ENCODE assay signal across 8 cellular contexts in the genomic region with DNA sequence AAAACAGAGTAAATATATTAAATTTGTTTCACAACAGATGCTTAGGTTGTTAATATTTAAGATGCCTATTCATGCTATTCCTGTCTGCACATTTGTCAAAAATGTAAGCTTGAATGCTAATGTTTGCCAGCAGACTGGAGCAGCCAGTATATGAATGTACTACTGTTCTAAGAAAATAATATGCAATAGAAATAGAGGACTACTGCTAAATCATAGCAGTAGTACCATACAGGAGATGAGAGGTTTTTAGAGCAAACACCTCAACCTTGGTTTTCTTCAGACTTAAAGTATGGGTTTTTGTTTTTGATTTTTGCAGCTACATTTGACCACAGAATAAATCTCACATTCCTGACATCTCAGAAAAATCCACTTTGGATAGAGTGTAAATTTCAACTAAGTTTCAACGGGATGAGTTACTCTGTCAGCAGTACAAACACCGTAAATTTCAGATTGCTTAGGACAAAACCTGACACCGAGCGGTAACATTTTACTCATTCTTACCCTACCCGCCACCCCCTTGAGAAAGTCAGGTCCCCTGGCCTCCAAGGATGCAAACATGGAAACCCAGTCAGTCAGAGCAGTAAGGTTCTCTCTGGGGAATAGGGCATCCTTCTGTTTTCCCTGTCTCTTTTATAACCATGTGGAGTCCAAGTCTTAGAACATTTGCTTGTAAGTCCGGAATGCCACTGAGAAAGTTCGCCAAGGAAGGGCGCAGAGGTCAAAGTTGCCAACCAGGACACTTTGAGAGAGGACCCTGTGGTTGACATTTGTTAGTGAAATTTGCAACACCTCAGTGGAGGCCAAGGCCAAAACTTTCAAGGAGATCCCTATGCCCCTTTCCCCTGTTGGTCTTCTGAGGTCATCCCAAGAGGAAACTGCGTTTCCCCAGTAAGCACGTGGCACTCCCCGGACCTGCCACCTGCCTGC. TPM values are rescaled to one million over a fixed set of nuclear protein-coding genes. Genes with fewer than 3 reads are reported as not detected.
A peak's percentile ranks its signal among the peaks of the same experiment; 100 is the strongest.
DNase-seq lines count a peak whose midpoint lies in the region; ATAC-seq and TF ChIP-seq lines count a peak whose summit lies in the region.

No MANE protein-coding gene starts in this region.

- POLR2A ChIA-PET in CD4-positive, alpha-beta T cell (lab: Charles Lee): interaction anchor here (1.5 to 10.4 kb wide), 5 partner anchors 12 to 344 kb away, joined by 4 to 152 read pairs (median 7); a partner anchor contains a TSS

- peak overlapping the region; percentile 86 for H3K27ac ChIP-seq in CD4-positive, alpha-beta T cell (ENCODE audit: low read depth, low read length)
- peak overlapping the region; percentile 87 for H3K27ac ChIP-seq in KOPT-K1 (ENCODE audit: low read depth, low read length, poor library complexity, severe bottlenecking)
- H3K27ac ChIP-seq in dorsolateral prefrontal cortex: peak overlapping the region in 26 of 59 donors; percentile 2 to 80 (median 49)

- peak overlapping the region; percentile 46 to 77 (median 64) for H3K4me3 ChIP-seq in dorsolateral prefrontal cortex

- peaks cover 62% of the 10 kb centered on the region for H3K36me3 Mint-ChIP-seq in CD4-positive, alpha-beta T cell (ENCODE audit: low read depth)
- no peaks in the 10 kb centered on the region for H3K36me3 Mint-ChIP-seq in osteocyte (ENCODE audit: unreplicated experiment)

- peak in 1 of 10 experiments; percentile 8 for DNase-seq in CD4-positive, alpha-beta T cell
- DNase-seq in dorsolateral prefrontal cortex (no peak), osteocyte (ENCODE audit: extremely low spot score, unreplicated experiment) (no peak), COLO829 (ENCODE audit: low spot score) (no peak), DMS153 (lab: John Stamatoyannopoulos, UW) (no peak), NCI-H2107 treated with DMSO at 0.1 percent for 48 hours (lab: John Stamatoyannopoulos, UW; ENCODE audit: unreplicated experiment) (no peak)

- H3K4me3 Mint-ChIP-seq in CD4-positive, alpha-beta T cell: peak overlapping the region; percentile 96
- peak overlapping the region; percentile 76 for H3K4me3 Mint-ChIP-seq in osteocyte (ENCODE audit: unreplicated experiment)

- intact Hi-C loops in CD4-positive, alpha-beta T cell (cut with DNase I, micrococcal nuclease): loop anchor here (5.0 kb wide), 2 partner anchors 36 to 46 kb away; no protein-coding TSS in a partner anchor
- intact Hi-C loops in dorsolateral prefrontal cortex (cut with DNase I): loop anchor here in 1 of 2 donors (10.0 kb wide), 1 partner anchor 542 kb away; no protein-coding TSS in a partner anchor

- TF ChIP-seq CTCF in CD4-positive, alpha-beta T cell (IDR thresholded peaks at IDR 0.05): no peak
- TF ChIP-seq CTCF in dorsolateral prefrontal cortex (IDR thresholded peaks at IDR 0.05 in 54 of 56, conservative IDR thresholded peaks at IDR 0.05 in 2 of 56; ENCODE audit: low read depth in 1 of 56, partially characterized antibody in 56 of 56) (no peak), osteocyte (IDR thresholded peaks at IDR 0.05) (no peak)

- H3K36me3 ChIP-seq in KOPT-K1 (ENCODE audit: insufficient read depth, low read length): no peaks in the 10 kb centered on the region

- peaks cover 63% of the 10 kb centered on the region for H3K4me1 Mint-ChIP-seq in CD4-positive, alpha-beta T cell (ENCODE audit: low read depth)
- peaks cover 16% of the 10 kb centered on the region for H3K4me1 Mint-ChIP-seq in osteocyte (ENCODE audit: unreplicated experiment)

- CTCF ChIA-PET in CD4-positive, alpha-beta T cell (lab: Charles Lee): interaction anchor here (0.9 to 2.2 kb wide), 2 partner anchors 13 to 23 kb away, joined by 3 to 10 read pairs; no protein-coding TSS in a partner anchor

- peak overlapping the region; percentile 97 for H3K27ac Mint-ChIP-seq in CD4-positive, alpha-beta T cell
- H3K27ac Mint-ChIP-seq in osteocyte (ENCODE audit: unreplicated experiment): no peak overlapping the region

- H3K27me3 Mint-ChIP-seq in CD4-positive, alpha-beta T cell: no peaks in the 10 kb centered on the region
- peaks cover 82% of the 10 kb centered on the region for H3K27me3 Mint-ChIP-seq in osteocyte (ENCODE audit: unreplicated experiment)

- ATAC-seq in CD4-positive, alpha-beta T cell (ENCODE audit: poor library complexity): no peak
- ATAC-seq in HG03520 (IDR thresholded peaks at IDR 0.05; ENCODE audit: unreplicated experiment): no peak

- H3K9me3 Mint-ChIP-seq in CD4-positive, alpha-beta T cell: no peaks in the 10 kb centered on the region
- H3K9me3 Mint-ChIP-seq in osteocyte (ENCODE audit: unreplicated experiment): no peaks in the 10 kb centered on the region

- H3K27me3 ChIP-seq in CD4-positive, alpha-beta T cell (ENCODE audit: control insufficient read depth, insufficient read depth, low read length): no peaks in the 10 kb centered on the region
- peaks cover 0 to 10% (median 0%) of the 10 kb centered on the region in 45 donors for H3K27me3 ChIP-seq in dorsolateral prefrontal cortex

- H3K9me3 ChIP-seq in CD4-positive, alpha-beta T cell (ENCODE audit: control insufficient read depth, low read length): no peaks in the 10 kb centered on the region
- no peaks in the 10 kb centered on the region for H3K9me3 ChIP-seq in KOPT-K1 (ENCODE audit: insufficient read depth, low read length, poor library complexity, severe bottlenecking)

RNA-seq across cellular contexts. Expression of a gene that starts 17.9 kb away (rescaled TPM):
- 100 to 1,000 TPM; 390 to 393 TPM for total RNA-seq in CD4-positive, alpha-beta T cell
- total RNA-seq in dorsolateral prefrontal cortex: 100 to 1,000 TPM in 105 of 120 experiments, 10 to 100 TPM in 15; 71.8 to 197 (median 132) TPM
- total RNA-seq in osteocyte: 10.6 and 12.4 TPM in 2 replicates
